1 cellular context compared by ENCODE assay signal in genomic region chr11:118928108-118928869, GRCh38.
TF ChIP-seq lines count a peak whose summit lies in the region.

No MANE protein-coding gene starts in this region.

TF ChIP-seq in K562, 482 proteins besides CTCF, POLR2A, EP300 and RAD21 (continued from another document and continues in another):
- no peak; the same call in 1 of the 2 replicates for TF ChIP-seq XRCC5 (IDR thresholded peaks at IDR 0.05; ENCODE audit: low read depth, low read length)
- 0 out of 4 replicates have a peak, but pooled peaks of 1 of the 2 experiments have one; percentile 5 for TF ChIP-seq TBL1XR1 (IDR thresholded peaks at IDR 0.05; ENCODE audit: low read length in 2 of 2)
- no peak for TF ChIP-seq PHF20 (IDR thresholded peaks at IDR 0.05; ENCODE audit: partially characterized antibody)
- no peak for TF ChIP-seq ZNF77 (CRISPR knock-in tag; IDR thresholded peaks at IDR 0.05)
- no peak for TF ChIP-seq LCOR (CRISPR knock-in tag; IDR thresholded peaks at IDR 0.05)
- no peak for TF ChIP-seq PTRF (tag; IDR thresholded peaks at IDR 0.05)
- no peak for TF ChIP-seq CHD1 (IDR thresholded peaks at IDR 0.05; ENCODE audit: low read length)
- TF ChIP-seq ZBTB11 (CRISPR knock-in tag; IDR thresholded peaks at IDR 0.05): no peak
- no peak for TF ChIP-seq THAP7 (CRISPR knock-in tag; IDR thresholded peaks at IDR 0.05)
- TF ChIP-seq SIN3B (IDR thresholded peaks at IDR 0.05; ENCODE audit: low read depth): peak; percentile 26; the same call in 1 of the 2 replicates
- no peak for TF ChIP-seq SUPT5H (IDR thresholded peaks at IDR 0.05)
- no peak for TF ChIP-seq ZNF507 (tag; conservative IDR thresholded peaks at IDR 0.05)
- TF ChIP-seq RFX7 (CRISPR knock-in tag; IDR thresholded peaks at IDR 0.05): no peak
- no peak for TF ChIP-seq MIER1 (IDR thresholded peaks at IDR 0.05; ENCODE audit: low read depth)
- TF ChIP-seq IRF9 (tag; IDR thresholded peaks at IDR 0.05): no peak
- peak; percentile 92 for TF ChIP-seq TOE1 (IDR thresholded peaks at IDR 0.05; ENCODE audit: borderline replicate concordance)
- no peak for TF ChIP-seq TOE1 (CRISPR knock-in tag; IDR thresholded peaks at IDR 0.05; ENCODE audit: borderline replicate concordance, low read depth)
- TF ChIP-seq RFX1 (IDR thresholded peaks at IDR 0.05): peak; percentile 84; the same call in 1 of the 2 replicates
- TF ChIP-seq CCAR2 (IDR thresholded peaks at IDR 0.05; ENCODE audit: low read depth, low read length): no peak
- no peak for TF ChIP-seq E4F1 (CRISPR knock-in tag; IDR thresholded peaks at IDR 0.05; ENCODE audit: borderline replicate concordance)
- TF ChIP-seq PHF8 (IDR thresholded peaks at IDR 0.05; ENCODE audit: borderline replicate concordance, low read length): no peak
- TF ChIP-seq NFIC (IDR thresholded peaks at IDR 0.05): peak; percentile 9
- TF ChIP-seq MCM3 (IDR thresholded peaks at IDR 0.05): no peak
- TF ChIP-seq SREBF2 (CRISPR knock-in tag; IDR thresholded peaks at IDR 0.05): no peak
- TF ChIP-seq BRD9 (IDR thresholded peaks at IDR 0.05; ENCODE audit: low read depth, partially characterized antibody): peak; percentile 53
- TF ChIP-seq ZFP91 (CRISPR knock-in tag; IDR thresholded peaks at IDR 0.05): no peak
- no peak for TF ChIP-seq ZC3H11A (IDR thresholded peaks at IDR 0.05; ENCODE audit: low read depth, low read length)
- no peak for TF ChIP-seq ZNF239 (CRISPR knock-in tag; IDR thresholded peaks at IDR 0.05)
- no peak for TF ChIP-seq ZFP30 (CRISPR knock-in tag; IDR thresholded peaks at IDR 0.05; ENCODE audit: borderline replicate concordance)
- no peak for TF ChIP-seq ZNF785 (CRISPR knock-in tag; IDR thresholded peaks at IDR 0.05)
- TF ChIP-seq ATF2 (CRISPR knock-in tag; IDR thresholded peaks at IDR 0.05): no peak
- no peak for TF ChIP-seq PRPF4 (IDR thresholded peaks at IDR 0.05; ENCODE audit: insufficient read depth, low read depth, low read length, poor library complexity, severe bottlenecking)
- TF ChIP-seq ZNF277 (CRISPR knock-in tag; IDR thresholded peaks at IDR 0.05; ENCODE audit: borderline replicate concordance): no peak
- no peak for TF ChIP-seq ZNF146 (CRISPR knock-in tag; IDR thresholded peaks at IDR 0.05; ENCODE audit: unreplicated experiment)
- no peak for TF ChIP-seq ZNF695 (CRISPR knock-in tag; IDR thresholded peaks at IDR 0.05)
- no peak for TF ChIP-seq POLR2B (IDR thresholded peaks at IDR 0.05; ENCODE audit: low read depth, partially characterized antibody)
- no peak for TF ChIP-seq ZNF3 (CRISPR knock-in tag; IDR thresholded peaks at IDR 0.05)
- TF ChIP-seq ETV5 (CRISPR knock-in tag; IDR thresholded peaks at IDR 0.05; ENCODE audit: low read depth): no peak
- TF ChIP-seq ZNF79 (CRISPR knock-in tag; IDR thresholded peaks at IDR 0.05; ENCODE audit: low read depth): no peak
- TF ChIP-seq ZNF24 (IDR thresholded peaks at IDR 0.05): no peak
- TF ChIP-seq ETS2 (tag; IDR thresholded peaks at IDR 0.05; ENCODE audit: borderline replicate concordance, poor library complexity, severe bottlenecking): no peak
